Comparison of ENCODE assay signal across 1 cellular context in genomic region chr2:95207111-95207961, GRCh38.
A peak's percentile ranks its signal among the peaks of the same experiment; 100 is the strongest.
TF ChIP-seq lines count a peak whose summit lies in the region.

Gene ZNF892 (plus strand): TSS chr2:95207521. CDS start chr2:95207816, 295 bp downstream.

TF ChIP-seq in IMR-90, 13 proteins besides CTCF, POLR2A, EP300 and RAD21:
- TF ChIP-seq, protein P1, sequence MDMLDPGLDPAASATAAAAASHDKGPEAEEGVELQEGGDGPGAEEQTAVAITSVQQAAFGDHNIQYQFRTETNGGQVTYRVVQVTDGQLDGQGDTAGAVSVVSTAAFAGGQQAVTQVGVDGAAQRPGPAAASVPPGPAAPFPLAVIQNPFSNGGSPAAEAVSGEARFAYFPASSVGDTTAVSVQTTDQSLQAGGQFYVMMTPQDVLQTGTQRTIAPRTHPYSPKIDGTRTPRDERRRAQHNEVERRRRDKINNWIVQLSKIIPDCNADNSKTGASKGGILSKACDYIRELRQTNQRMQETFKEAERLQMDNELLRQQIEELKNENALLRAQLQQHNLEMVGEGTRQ (IDR thresholded peaks at IDR 0.05; ENCODE audit: low read depth, low read length): peak; percentile 20; the same call in 1 of the 2 replicates
- no peak for TF ChIP-seq FOS (IDR thresholded peaks at IDR 0.05; ENCODE audit: low read depth, low read length)
- peak; percentile 54 for TF ChIP-seq BHLHE40 (IDR thresholded peaks at IDR 0.05; ENCODE audit: low read depth, low read length)
- peak; percentile 33; the same call in 1 of the 2 replicates for TF ChIP-seq MAZ (IDR thresholded peaks at IDR 0.05; ENCODE audit: borderline replicate concordance, low read depth, low read length)
- no peak for TF ChIP-seq CHD1 (IDR thresholded peaks at IDR 0.05; ENCODE audit: low read depth, low read length)
- no peak for TF ChIP-seq RCOR1 (IDR thresholded peaks at IDR 0.05; ENCODE audit: insufficient replicate concordance, low read length)
